ENCODE assay signal across 20 cellular contexts in genomic region chr4:92488496-92488895, GRCh38.
DNase-seq lines count a peak whose midpoint lies in the region; ATAC-seq, FAIRE-seq and TF ChIP-seq lines count a peak whose summit lies in the region.
"Had no signal": no experiment of that assay in that cellular context is flagged by ENCODE, and none has a peak within 500 bp of the region (broad histone marks: within the 10 kb centered on the region; RNA-seq: fewer than 3 reads in every experiment).

No MANE protein-coding gene starts in this region.

- H2AK5ac ChIP-seq in H1 (ENCODE audit: low read depth, low read length) = no peak overlapping the region

- FAIRE-seq in H1 (lab: Jason Lieb, UNC) = peak; percentile 84
- FAIRE-seq: A549, G401.6, GM12891, GM19239 had no signal

- H3K14ac ChIP-seq in H1 (ENCODE audit: insufficient read length) = no peak overlapping the region

- POLR2A ChIA-PET in H1 (lab: Charles Lee; ENCODE audit: partially characterized antibody) = interaction anchor here (1.7 kb wide), 1 partner anchor 13 kb away, joined by 3 read pairs; no protein-coding TSS in a partner anchor

- no peak overlapping the region for H4K8ac ChIP-seq in H1 (ENCODE audit: extremely low read depth, insufficient read depth, low read length)

- no peak overlapping the region for H2BK15ac ChIP-seq in H1 (ENCODE audit: low read length)

- no peaks in the 10 kb centered on the region for H3K9me3 ChIP-seq in HUES64 (ENCODE audit: insufficient read depth, low read depth, low read length)
- H3K9me3 ChIP-seq in H1 (ENCODE audit: insufficient read depth in 2 of 2, low read depth in 1 of 2, low read length in 1 of 2) = no peaks in the 10 kb centered on the region
- H3K9me3 ChIP-seq: A549, Caco-2, HAP-1 had no signal

- no peaks in the 10 kb centered on the region; the same call in 1 of the 2 replicates for H3K23me2 ChIP-seq in H1 (ENCODE audit: low read depth, low read length)

- H3K27me3 Mint-ChIP-seq in GM23338 (ENCODE audit: insufficient read depth, low read depth, poor library complexity) (peaks cover 6% of the 10 kb centered on the region), nephron progenitor cell (ENCODE audit: low read depth, poor library complexity) (no peaks in the 10 kb centered on the region)
- no peaks in the 10 kb centered on the region for H3K27me3 Mint-ChIP-seq in activated naive CD8-positive, alpha-beta T cell treated with anti-CD3 and anti-CD28 coated beads for 36 hours
- H3K27me3 Mint-ChIP-seq in natural killer cell treated with Interleukin-12 subunit alpha and Interleukin-12 subunit beta and Interleukin-15 and Interleukin-18, amount 100 ng/mL, for 72 hours = no peaks in the 10 kb centered on the region
- H3K27me3 Mint-ChIP-seq: CD4-positive, alpha-beta T cell had no signal

- H3K27ac ChIP-seq in GM23338 (ENCODE audit: low read depth) (peak overlapping the region; percentile 15), HUES64 (ENCODE audit: low read depth, low read length) (peak overlapping the region; percentile 63; the same call in 1 of the 2 replicates), H1 (ENCODE audit: low read depth, low read length) (0 out of 2 replicates have a peak overlapping the region, but pooled peaks have one; percentile 1)
- H3K27ac ChIP-seq: 22Rv1, A549, C4-2B, HL-60 had no signal

- no peaks in the 10 kb centered on the region for H3F3A ChIP-seq in GM23338 (replicated peaks; ENCODE audit: low read depth)

- no peaks in the 10 kb centered on the region for H3K79me1 ChIP-seq in H1 (ENCODE audit: low read depth, low read length)

- H3K56ac ChIP-seq in H1 (replicated peaks; ENCODE audit: insufficient read length, low read depth, low read length) = no peak overlapping the region

- no peak overlapping the region for H2BK20ac ChIP-seq in H1 (ENCODE audit: low read length)

- no peak overlapping the region for H2BK120ac ChIP-seq in H1 (replicated peaks; ENCODE audit: low read depth, low read length)

- no peak for TF ChIP-seq RAD21 in H1 (IDR thresholded peaks at IDR 0.05 in 1 of 2, conservative IDR thresholded peaks at IDR 0.05 in 1 of 2; ENCODE audit: low read depth in 2 of 2, low read length in 2 of 2)

- no peak for TF ChIP-seq EP300 in H1 (IDR thresholded peaks at IDR 0.05; ENCODE audit: borderline replicate concordance in 1 of 2, low read depth in 2 of 2, low read length in 2 of 2)

- H3K4me2 ChIP-seq in GM23338 (peak overlapping the region; percentile 35), H1 (ENCODE audit: insufficient read depth in 1 of 2, low read depth in 2 of 2, low read length in 2 of 2) (peak overlapping the region; percentile 19 to 21; a peak in 2 of 4 replicates)
- H3K4me2 ChIP-seq: A549 had no signal

- H3K4me3 ChIP-seq in GM23338 (no peak overlapping the region), HUES64 (ENCODE audit: low read length) (no peak overlapping the region), H1 (ENCODE audit: extremely low read depth in 1 of 4, insufficient read depth in 2 of 4, low read depth in 3 of 4, low read length in 4 of 4) (peak overlapping the region in 1 of 4 experiments; percentile 1; a peak in 1 of 8 replicates)
- H3K4me3 ChIP-seq: A549, HAP-1 had no signal

- H3K4me1 Mint-ChIP-seq in GM23338 (peaks cover 68% of the 10 kb centered on the region), nephron progenitor cell (peaks cover 5% of the 10 kb centered on the region)
- H3K4me1 Mint-ChIP-seq in activated naive CD8-positive, alpha-beta T cell treated with anti-CD3 and anti-CD28 coated beads for 36 hours = no peaks in the 10 kb centered on the region
- H3K4me1 Mint-ChIP-seq in natural killer cell treated with Interleukin-12 subunit alpha and Interleukin-12 subunit beta and Interleukin-15 and Interleukin-18, amount 100 ng/mL, for 72 hours (ENCODE audit: low read depth in 2 of 2) = no peaks in the 10 kb centered on the region

- H3K27ac Mint-ChIP-seq in GM23338 (peak overlapping the region; percentile 12; the same call in 1 of the 2 replicates), nephron progenitor cell (peak overlapping the region; percentile 33)
- no peak overlapping the region for H3K27ac Mint-ChIP-seq in activated naive CD8-positive, alpha-beta T cell treated with anti-CD3 and anti-CD28 coated beads for 36 hours
- no peak overlapping the region for H3K27ac Mint-ChIP-seq in natural killer cell treated with Interleukin-12 subunit alpha and Interleukin-12 subunit beta and Interleukin-15 and Interleukin-18, amount 100 ng/mL, for 72 hours
- H3K27ac Mint-ChIP-seq: CD4-positive, alpha-beta T cell had no signal

- H2AFZ ChIP-seq in GM23338 (no peak overlapping the region), H1 (ENCODE audit: low read length) (no peak overlapping the region)

- CTCF ChIA-PET in H1 (lab: Charles Lee; ENCODE audit: partially characterized antibody) = no interaction called here

- H3K4ac ChIP-seq in H1 (replicated peaks; ENCODE audit: insufficient read length, low read depth, low read length) = no peak overlapping the region

- H3K9ac ChIP-seq in HUES64 (ENCODE audit: low read depth, low read length) (no peak overlapping the region), H1 (replicated peaks in 1 of 4; ENCODE audit: extremely low read depth in 1 of 4, low read depth in 3 of 4, low read length in 3 of 4) (no peak overlapping the region)

- H3K27me3 ChIP-seq in GM23338 (ENCODE audit: insufficient read depth) (no peaks in the 10 kb centered on the region), HUES64 (ENCODE audit: insufficient read depth, low read length) (no peaks in the 10 kb centered on the region), H1 (replicated peaks in 1 of 4; ENCODE audit: control insufficient read depth in 3 of 4, extremely low read depth in 1 of 4, insufficient read depth in 3 of 4, low read length in 3 of 4) (no peaks in the 10 kb centered on the region)

- H3K36me3 ChIP-seq in GM23338 (ENCODE audit: insufficient read depth) = no peaks in the 10 kb centered on the region
- no peaks in the 10 kb centered on the region for H3K36me3 ChIP-seq in HUES64 (ENCODE audit: insufficient read depth, low read length)
- no peaks in the 10 kb centered on the region for H3K36me3 ChIP-seq in H1 (ENCODE audit: control insufficient read depth in 2 of 4, insufficient read depth in 4 of 4, low read length in 3 of 4)
- H3K36me3 ChIP-seq: HAP-1 had no signal

- H3K79me2 ChIP-seq in GM23338 (replicated peaks; ENCODE audit: insufficient read depth) (peaks cover 99% of the 10 kb centered on the region), H1 (ENCODE audit: control insufficient read depth in 1 of 2, insufficient read depth in 2 of 2, low read length in 2 of 2) (peaks cover 7 to 99% of the 10 kb centered on the region in 2 experiments; a peak in 3 of 4 replicates)

- H3K18ac ChIP-seq in H1 (ENCODE audit: extremely low read depth, low read length) = 0 out of 2 replicates have a peak overlapping the region, but pooled peaks have one; percentile 9

- H3K36me3 Mint-ChIP-seq in GM23338 (ENCODE audit: low read depth) (no peaks in the 10 kb centered on the region), nephron progenitor cell (ENCODE audit: low read depth) (no peaks in the 10 kb centered on the region)
- no peaks in the 10 kb centered on the region for H3K36me3 Mint-ChIP-seq in activated naive CD8-positive, alpha-beta T cell treated with anti-CD3 and anti-CD28 coated beads for 36 hours
- no peaks in the 10 kb centered on the region for H3K36me3 Mint-ChIP-seq in natural killer cell treated with Interleukin-12 subunit alpha and Interleukin-12 subunit beta and Interleukin-15 and Interleukin-18, amount 100 ng/mL, for 72 hours

- no peak overlapping the region for H2BK5ac ChIP-seq in H1 (ENCODE audit: low read depth, low read length)

- no peak overlapping the region for H4K5ac ChIP-seq in H1 (ENCODE audit: insufficient read length, low read depth, low read length)

- H2BK12ac ChIP-seq in H1 (ENCODE audit: low read depth, low read length) = no peak overlapping the region

- TF ChIP-seq CTCF in GM23338 (conservative IDR thresholded peaks at IDR 0.05; ENCODE audit: low read depth in 2 of 2) = no peak
- no peak for TF ChIP-seq CTCF in H1 (IDR thresholded peaks at IDR 0.05; ENCODE audit: control extremely low read depth in 1 of 3, insufficient read depth in 1 of 3, low read depth in 1 of 3, low read length in 3 of 3)
- no peak for TF ChIP-seq CTCF in nephron progenitor cell (IDR thresholded peaks at IDR 0.05)

- ATAC-seq in GM23338 (peak; percentile 68), GM21825 (IDR thresholded peaks at IDR 0.05; ENCODE audit: unreplicated experiment) (no peak), HG03196 (IDR thresholded peaks at IDR 0.05; ENCODE audit: unreplicated experiment) (no peak)
- ATAC-seq in natural killer cell treated with Interleukin-12 subunit alpha and Interleukin-12 subunit beta and Interleukin-15 and Interleukin-18, amount 100 ng/mL, for 72 hours = no peak
- ATAC-seq: A549 had no signal

- H4K20me1 ChIP-seq in GM23338 (replicated peaks; ENCODE audit: insufficient read depth) = peaks cover 11% of the 10 kb centered on the region; the same call in 1 of the 2 replicates
- H4K20me1 ChIP-seq in H1 (replicated peaks in 1 of 2; ENCODE audit: control insufficient read depth in 1 of 2, insufficient read depth in 2 of 2, low read length in 2 of 2) = peaks cover 4 to 25% of the 10 kb centered on the region in 2 experiments

- H3K9me3 Mint-ChIP-seq in GM23338 (no peaks in the 10 kb centered on the region), nephron progenitor cell (no peaks in the 10 kb centered on the region)
- H3K9me3 Mint-ChIP-seq in activated naive CD8-positive, alpha-beta T cell treated with anti-CD3 and anti-CD28 coated beads for 36 hours = peaks cover 4% of the 10 kb centered on the region
- peaks cover 8% of the 10 kb centered on the region for H3K9me3 Mint-ChIP-seq in natural killer cell treated with Interleukin-12 subunit alpha and Interleukin-12 subunit beta and Interleukin-15 and Interleukin-18, amount 100 ng/mL, for 72 hours

- H4K91ac ChIP-seq in H1 (replicated peaks; ENCODE audit: insufficient read length, low read length) = no peak overlapping the region

- TF ChIP-seq POLR2A in H1 (IDR thresholded peaks at IDR 0.05; ENCODE audit: control extremely low read depth in 1 of 2, low read depth in 2 of 2, low read length in 2 of 2) = no peak

- DNase-seq in GM23338 (ENCODE audit: low spot score) (peak; percentile 48), H1 (ENCODE audit: low read depth in 1 of 2, low spot score in 2 of 2) (no peak), nephron progenitor cell (no peak)
- no peak for DNase-seq in activated naive CD8-positive, alpha-beta T cell treated with anti-CD3 and anti-CD28 coated beads for 36 hours
- DNase-seq in natural killer cell treated with Interleukin-12 subunit alpha and Interleukin-12 subunit beta and Interleukin-15 and Interleukin-18, amount 100 ng/mL, for 72 hours (ENCODE audit: low spot score) = no peak
- DNase-seq: AML-193; Caco-2; CD4-positive, alpha-beta T cell; GOT3 had no signal

- H3K9me2 ChIP-seq in GM23338 (ENCODE audit: insufficient read depth) = no peaks in the 10 kb centered on the region

- no peak overlapping the region for H3K23ac ChIP-seq in H1 (ENCODE audit: insufficient read length)

- 20% methylated on average over 1 of the region's 1 CpG for WGBS in HUES64
- 38% methylated on average over 1 of the region's 1 CpG; no CpG with 5 or more reads in 1 of the 2 experiments for WGBS in H1 (ENCODE audit: extremely low coverage in 1 of 2, insufficient coverage in 1 of 2, insufficient read length in 1 of 2, insufficient replicate concordance in 2 of 2, low coverage in 1 of 2, low lambda C conversion rate in 2 of 2, missing lambda C conversion rate in 1 of 2), 2 experiments

- 0 out of 3 replicates have a peak overlapping the region, but pooled peaks have one; percentile 20 for H3K4me3 Mint-ChIP-seq in GM23338
- no peak overlapping the region for H3K4me3 Mint-ChIP-seq in nephron progenitor cell
- no peak overlapping the region for H3K4me3 Mint-ChIP-seq in activated naive CD8-positive, alpha-beta T cell treated with anti-CD3 and anti-CD28 coated beads for 36 hours
- H3K4me3 Mint-ChIP-seq in natural killer cell treated with Interleukin-12 subunit alpha and Interleukin-12 subunit beta and Interleukin-15 and Interleukin-18, amount 100 ng/mL, for 72 hours = no peak overlapping the region
- H3K4me3 Mint-ChIP-seq: CD4-positive, alpha-beta T cell had no signal

- H3K4me1 ChIP-seq in GM23338 (ENCODE audit: insufficient read depth) = peaks cover 60% of the 10 kb centered on the region
- H3K4me1 ChIP-seq in HUES64 (ENCODE audit: insufficient read depth, low read length) = peaks cover 45% of the 10 kb centered on the region
- H3K4me1 ChIP-seq in H1 (replicated peaks in 1 of 4; ENCODE audit: control insufficient read depth in 3 of 4, insufficient read depth in 4 of 4, low read length in 3 of 4) = peaks cover 0 to 12% (median 4%) of the 10 kb centered on the region in 4 experiments; a peak in 3 of 7 replicates
- H3K4me1 ChIP-seq: A549, Caco-2, HAP-1 had no signal

Comparison
In these comparisons a context has a peak if more than half of its experiments do, and no peak if none do; other contexts are left out.
1. H3K27ac ChIP-seq: peak in every context shown above with its lines; median percentile 63 in HUES64; 15 in GM23338; 1 in H1.
2. H3K27ac Mint-ChIP-seq: peak in GM23338 (single experiment) and nephron progenitor cell (single experiment); none in activated naive CD8-positive, alpha-beta T cell treated with anti-CD3 and anti-CD28 coated beads for 36 hours (single experiment) and natural killer cell treated with Interleukin-12 subunit alpha and Interleukin-12 subunit beta and Interleukin-15 and Interleukin-18, amount 100 ng/mL, for 72 hours (0 of 2).